ENCODE assay signal across 25 cellular contexts in genomic region chr12:94211011-94211410, GRCh38.
"Had no signal": no experiment of that assay in that cellular context is flagged by ENCODE, and none has a peak within 500 bp of the region (broad histone marks: within the 10 kb centered on the region; RNA-seq: fewer than 3 reads in every experiment).

No MANE protein-coding gene starts in this region.

- H3K27me3 ChIP-seq: esophagus muscularis mucosa, right lobe of liver, thyroid gland, upper lobe of right lung had no signal

- H3K4me3 Mint-ChIP-seq: activated CD4-positive, alpha-beta T cell treated with anti-CD3 and anti-CD28 coated beads, Interleukin-2, amount 10 ng/mL, durations not matched to agents 24 days and 14 days; activated CD8-positive, alpha-beta memory T cell treated with anti-CD3 and anti-CD28 coated beads, Interleukin-2, amount 10 ng/mL, durations not matched to agents 7 days and 5 days; activated CD8-positive, alpha-beta T cell treated with anti-CD3 and anti-CD28 coated beads for 36 hours; effector memory CD8-positive, alpha-beta T cell; nephron progenitor cell; T-helper 1 cell treated with Interleukin-12 subunit alpha and Interleukin-12 subunit beta and Interleukin-4 antibody, amounts not matched to agents 30 μg/mL and 1 μg/mL, for 36 hours had no signal

- H3K9me3 Mint-ChIP-seq: effector memory CD8-positive, alpha-beta T cell had no signal

- ATAC-seq: activated CD4-positive, CD25-positive, alpha-beta regulatory T cell treated with anti-CD3 and anti-CD28 coated beads, Interleukin-2, amount 50 U/mL, for 24 hours; activated CD8-positive, alpha-beta memory T cell treated with anti-CD3 and anti-CD28 coated beads, Interleukin-2, amount 10 ng/mL, durations not matched to agents 7 days and 5 days; activated CD8-positive, alpha-beta T cell treated with anti-CD3 and anti-CD28 coated beads for 36 hours; activated naive CD4-positive, alpha-beta T cell treated with anti-CD3 and anti-CD28 coated beads, Interleukin-2, amount 50 U/mL, for 72 hours; effector memory CD8-positive, alpha-beta T cell; right lobe of liver; stimulated activated naive CD8-positive, alpha-beta T cell treated with anti-CD3 and anti-CD28 coated beads, Interleukin-15, Interleukin-2, amounts not matched to agents 100 U/mL and 50 U/mL, for 24 hours; upper lobe of right lung had no signal

- DNase-seq: activated CD4-positive, alpha-beta T cell treated with anti-CD3 and anti-CD28 coated beads, Interleukin-2, amount 10 ng/mL, durations not matched to agents 24 days and 14 days; activated CD8-positive, alpha-beta memory T cell treated with anti-CD3 and anti-CD28 coated beads, Interleukin-2, amount 10 ng/mL, durations not matched to agents 7 days and 5 days; activated CD8-positive, alpha-beta T cell treated with anti-CD3 and anti-CD28 coated beads for 36 hours; activated gamma-delta T cell; activated T-cell treated with anti-CD3 and anti-CD28 coated beads for 4 hours; central memory CD4-positive, alpha-beta T cell; effector memory CD8-positive, alpha-beta T cell; glutamatergic neuron; hippocampal formation; left ventricle myocardium inferior; mammary epithelial cell; midbrain; nephron progenitor cell; nucleus accumbens; right lobe of liver; stimulated activated CD4-positive, alpha-beta T cell treated with anti-CD3 and anti-CD28 coated beads, Interleukin-2, amount 100 ng/mL, for 48 hours; stimulated activated CD8-positive, alpha-beta memory T cell treated with anti-CD3 and anti-CD28 coated beads, Interleukin-4, amount 100 ng/mL, for 48 hours; stimulated activated naive CD8-positive, alpha-beta T cell treated with anti-CD3 and anti-CD28 coated beads, Interleukin-15, Interleukin-2, amounts not matched to agents 100 U/mL and 50 U/mL, for 24 hours; T1000; thyroid gland; upper lobe of right lung had no signal

- H3K4me1 ChIP-seq: thyroid gland had no signal

- H3K27ac ChIP-seq: esophagus muscularis mucosa, left ventricle myocardium inferior, right lobe of liver, thyroid gland, upper lobe of right lung had no signal

- H3K27me3 Mint-ChIP-seq: activated CD4-positive, alpha-beta T cell treated with anti-CD3 and anti-CD28 coated beads, Interleukin-2, amount 10 ng/mL, durations not matched to agents 24 days and 14 days; activated CD8-positive, alpha-beta memory T cell treated with anti-CD3 and anti-CD28 coated beads, Interleukin-2, amount 10 ng/mL, durations not matched to agents 7 days and 5 days; activated CD8-positive, alpha-beta T cell treated with anti-CD3 and anti-CD28 coated beads for 36 hours; effector memory CD8-positive, alpha-beta T cell had no signal

- H3K4me3 ChIP-seq: esophagus muscularis mucosa, left ventricle myocardium inferior, right lobe of liver, thyroid gland, upper lobe of right lung had no signal

- H3K27ac Mint-ChIP-seq: activated CD4-positive, alpha-beta T cell treated with anti-CD3 and anti-CD28 coated beads, Interleukin-2, amount 10 ng/mL, durations not matched to agents 24 days and 14 days; activated CD8-positive, alpha-beta memory T cell treated with anti-CD3 and anti-CD28 coated beads, Interleukin-2, amount 10 ng/mL, durations not matched to agents 7 days and 5 days; activated CD8-positive, alpha-beta T cell treated with anti-CD3 and anti-CD28 coated beads for 36 hours; activated naive CD4-positive, alpha-beta T cell treated with anti-CD3 and anti-CD28 coated beads, Interleukin-2, amount 50 U/mL, for 72 hours; effector memory CD8-positive, alpha-beta T cell; nephron progenitor cell; T-helper 1 cell treated with Interleukin-12 subunit alpha and Interleukin-12 subunit beta and Interleukin-4 antibody, amounts not matched to agents 30 μg/mL and 1 μg/mL, for 36 hours had no signal

- H3K36me3 ChIP-seq: esophagus muscularis mucosa, left ventricle myocardium inferior, right lobe of liver, thyroid gland, upper lobe of right lung had no signal
